Comparison of ENCODE assay signal across 8 cellular contexts in genomic region chr1:230642263-230642959, GRCh38. TPM values are rescaled to one million over a fixed set of nuclear protein-coding genes. Genes with fewer than 3 reads are reported as not detected.
A peak's percentile ranks its signal among the peaks of the same experiment; 100 is the strongest.
DNase-seq lines count a peak whose midpoint lies in the region; ATAC-seq, FAIRE-seq and TF ChIP-seq lines count a peak whose summit lies in the region.

Gene COG2 (plus strand): TSS chr1:230642481. CDS start chr1:230642607, 126 bp downstream.

- H3K36me3 ChIP-seq in prostate gland: no peaks in the 10 kb centered on the region
- H3K36me3 ChIP-seq in urinary bladder (ENCODE audit: insufficient read depth): no peaks in the 10 kb centered on the region

- H3K4me3 ChIP-seq in prostate gland (peak within 1 kb of the TSS; percentile 57 to 82), urinary bladder (ENCODE audit: low read depth, low read length) (peak within 1 kb of the TSS; percentile 67)

- DNase-seq in GM12892 (ENCODE audit: insufficient read length) (peak; percentile 96), NCI-H1436 (lab: John Stamatoyannopoulos, UW) (peak; percentile 94), T-helper 1 cell (peak; percentile 84 to 93 (median 91)), amniotic epithelial cell (ENCODE audit: low read depth) (peak; percentile 89), left cardiac atrium (peak; percentile 97), prostate gland (ENCODE audit: low spot score) (peak; percentile 93)

- no peaks in the 10 kb centered on the region for H3K27me3 ChIP-seq in prostate gland (replicated peaks; ENCODE audit: insufficient read depth)

- FAIRE-seq in GM12892 (lab: Jason Lieb, UNC): peak; percentile 97

- H3K4me1 ChIP-seq in prostate gland (replicated peaks): peaks cover 9% of the 10 kb centered on the region
- H3K4me1 ChIP-seq in urinary bladder (ENCODE audit: insufficient read depth): peaks cover 3% of the 10 kb centered on the region

- peak; percentile 98 for ATAC-seq in HG02840 (IDR thresholded peaks at IDR 0.05; ENCODE audit: low FRiP score, unreplicated experiment)
- peak; percentile 99 for ATAC-seq in left cardiac atrium

- peak within 1 kb of the TSS; percentile 63 to 84 for H3K27ac ChIP-seq in prostate gland
- no peak within 1 kb of the TSS for H3K27ac ChIP-seq in urinary bladder (ENCODE audit: low read depth)

- TF ChIP-seq POLR2A in GM12892 (IDR thresholded peaks at IDR 0.05; ENCODE audit: low read depth, low read length): peak; percentile 89
- peak; percentile 33 for TF ChIP-seq POLR2A in prostate gland (IDR thresholded peaks at IDR 0.05)

- intact Hi-C loops in left cardiac atrium (cut with DNase I): loop anchor here (5.0 kb wide), 1 partner anchor 130 kb away; no protein-coding TSS in a partner anchor
- intact Hi-C loops in prostate gland (cut with DNase I): no loop called here

- TF ChIP-seq CTCF in prostate gland (IDR thresholded peaks at IDR 0.05): peak; percentile 99 to 100 (median 100)

- 0% methylated on average over 49 of the region's 62 CpGs for WGBS in prostate gland
- under 1% methylated on average over 62 of the region's 62 CpGs for WGBS in urinary bladder

- H3K9me3 ChIP-seq in prostate gland: no peaks in the 10 kb centered on the region

RNA-seq across cellular contexts. Expression of gene COG2, which starts in this region (rescaled TPM):
- 14.4 TPM for polyA plus RNA-seq in GM12892 (2012; ENCODE audit: missing spikeins)
- total RNA-seq in left cardiac atrium (10 to 100 TPM; 30.5 to 31.2 TPM), prostate gland (10 to 100 TPM; 26.1 to 32.8 TPM), urinary bladder (29.1 TPM)
- polyA plus RNA-seq in urinary bladder: 14.3 TPM
